ENCODE assay signal across 25 cellular contexts in genomic region chr6:7021306-7021705, GRCh38.
"Had no signal": no experiment of that assay in that cellular context is flagged by ENCODE, and none has a peak within 500 bp of the region (broad histone marks: within the 10 kb centered on the region; RNA-seq: fewer than 3 reads in every experiment).

No MANE protein-coding gene starts in this region.

- H3K36me3 Mint-ChIP-seq: natural killer cell had no signal

- H3K4me1 ChIP-seq: breast epithelium, colonic mucosa, esophagus squamous epithelium, gastrocnemius medialis, thyroid gland had no signal

- H3K27me3 ChIP-seq: breast epithelium, colonic mucosa, esophagus squamous epithelium, gastrocnemius medialis, thyroid gland had no signal

- H3K27ac ChIP-seq: breast epithelium, colonic mucosa, esophagus squamous epithelium, gastrocnemius medialis, thyroid gland had no signal

- H3K4me3 Mint-ChIP-seq: activated B cell treated with CpG ODN at 0.5 μM for 24 hours; activated CD4-positive, alpha-beta T cell treated with anti-CD3 and anti-CD28 coated beads for 36 hours; activated naive CD8-positive, alpha-beta T cell treated with anti-CD3 and anti-CD28 coated beads, Interleukin-2, amount 10 ng/mL, durations not matched to agents 7 days and 5 days; activated T-cell treated with anti-CD3 and anti-CD28 coated beads, Interleukin-2, amount 50 U/mL, for 4 hours; central memory CD8-positive, alpha-beta T cell; natural killer cell; stimulated activated naive CD8-positive, alpha-beta T cell treated with anti-CD3 and anti-CD28 coated beads, Interleukin-15, Interleukin-2, amounts not matched to agents 100 ng/mL and 50 ng/mL, for 24 hours had no signal

- DNase-seq: activated B cell treated with CpG ODN at 0.5 μM for 24 hours; activated CD4-positive, alpha-beta T cell treated with anti-CD3 and anti-CD28 coated beads for 36 hours; activated CD4-positive, alpha-beta T cell treated with anti-CD3 and anti-CD28 coated beads, Interleukin-2, amount 50 U/mL, for 4 hours; activated CD8-positive, alpha-beta memory T cell treated with anti-CD3 and anti-CD28 coated beads for 24 hours; activated CD8-positive, alpha-beta memory T cell treated with anti-CD3 and anti-CD28 coated beads, Interleukin-2, amount 50 U/mL, for 4 hours; activated naive CD4-positive, alpha-beta T cell treated with Interleukin-2 at 50 U/mL for 16 hours; activated naive CD8-positive, alpha-beta T cell treated with anti-CD3 and anti-CD28 coated beads, Interleukin-2, amount 10 ng/mL, durations not matched to agents 7 days and 5 days; activated T-cell treated with anti-CD3 and anti-CD28 coated beads, Interleukin-2, amount 50 U/mL, for 4 hours; amniotic stem cell; colonic mucosa; esophagus squamous epithelium; gastrocnemius medialis; hypothalamus; midbrain; natural killer cell; retina; stimulated activated CD4-positive, alpha-beta T cell treated with anti-CD3 and anti-CD28 coated beads, Interleukin-4, amount 100 ng/mL, for 4 hours; substantia nigra; T1000; thyroid gland had no signal

- H3K36me3 ChIP-seq: breast epithelium, colonic mucosa, esophagus squamous epithelium, gastrocnemius medialis, thyroid gland had no signal

- ATAC-seq: activated CD4-positive, alpha-beta T cell treated with anti-CD3 and anti-CD28 coated beads for 36 hours; activated T-cell treated with anti-CD3 and anti-CD28 coated beads, Interleukin-2, amount 50 U/mL, for 4 hours; gastrocnemius medialis; natural killer cell had no signal

- H3K9me3 Mint-ChIP-seq: activated B cell treated with CpG ODN at 0.5 μM for 24 hours; activated naive CD8-positive, alpha-beta T cell treated with anti-CD3 and anti-CD28 coated beads, Interleukin-2, amount 10 ng/mL, durations not matched to agents 7 days and 5 days; activated T-cell treated with anti-CD3 and anti-CD28 coated beads, Interleukin-2, amount 50 U/mL, for 4 hours; activated T-helper 2 cell treated with anti-CD3 and anti-CD28 coated beads, Interferon-gamma antibody, Interleukin-2, Interleukin-4, amounts not matched to agents 10 μg/mL and 5 μg/mL and 100 μg/mL, durations not matched to agents 14 hours and 24 hours and 36 hours; central memory CD8-positive, alpha-beta T cell; natural killer cell; stimulated activated naive CD8-positive, alpha-beta T cell treated with anti-CD3 and anti-CD28 coated beads, Interleukin-15, Interleukin-2, amounts not matched to agents 100 ng/mL and 50 ng/mL, for 24 hours had no signal

- H3K9me3 ChIP-seq: breast epithelium, colonic mucosa, esophagus squamous epithelium, gastrocnemius medialis, thyroid gland had no signal

- H3K27ac Mint-ChIP-seq: activated B cell treated with CpG ODN at 0.5 μM for 24 hours; activated CD4-positive, alpha-beta T cell treated with anti-CD3 and anti-CD28 coated beads for 36 hours; activated naive CD8-positive, alpha-beta T cell treated with anti-CD3 and anti-CD28 coated beads, Interleukin-2, amount 10 ng/mL, durations not matched to agents 7 days and 5 days; activated T-helper 2 cell treated with anti-CD3 and anti-CD28 coated beads, Interferon-gamma antibody, Interleukin-2, Interleukin-4, amounts not matched to agents 10 μg/mL and 5 μg/mL and 100 μg/mL, durations not matched to agents 14 hours and 24 hours and 36 hours; natural killer cell; progenitor cell of endocrine pancreas; stimulated activated naive CD8-positive, alpha-beta T cell treated with anti-CD3 and anti-CD28 coated beads, Interleukin-15, Interleukin-2, amounts not matched to agents 100 ng/mL and 50 ng/mL, for 24 hours had no signal

- H3K4me3 ChIP-seq: breast epithelium, colonic mucosa, esophagus squamous epithelium, gastrocnemius medialis, thyroid gland had no signal

- H3K27me3 Mint-ChIP-seq: stimulated activated naive CD8-positive, alpha-beta T cell treated with anti-CD3 and anti-CD28 coated beads, Interleukin-15, Interleukin-2, amounts not matched to agents 100 ng/mL and 50 ng/mL, for 24 hours had no signal

- H3K4me1 Mint-ChIP-seq: activated B cell treated with CpG ODN at 0.5 μM for 24 hours; activated CD4-positive, alpha-beta T cell treated with anti-CD3 and anti-CD28 coated beads for 36 hours; central memory CD8-positive, alpha-beta T cell; natural killer cell had no signal
